6 cellular contexts compared by ENCODE assay signal in the genomic region with DNA sequence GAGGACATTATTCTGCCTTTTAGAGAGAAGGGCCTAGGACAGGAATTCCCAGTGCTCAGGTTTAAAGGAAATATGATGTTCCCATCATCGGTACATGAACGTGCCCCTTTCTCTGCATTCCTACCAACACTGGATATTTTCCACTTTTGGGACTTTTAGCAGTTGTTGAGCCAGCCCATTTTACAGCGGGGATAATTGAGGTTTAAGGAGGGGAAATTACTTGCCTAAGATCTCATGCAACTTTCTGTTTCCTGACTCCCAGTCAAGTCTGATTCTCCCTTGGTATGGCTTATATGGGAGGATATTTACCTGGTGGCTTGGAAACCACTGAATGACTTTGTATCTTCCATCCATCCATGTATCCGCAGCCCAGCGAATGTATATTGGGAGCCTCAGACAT. TPM values are rescaled to one million over a fixed set of nuclear protein-coding genes. Genes with fewer than 3 reads are reported as not detected.
"Had no signal": no experiment of that assay in that cellular context is flagged by ENCODE, and none has a peak within 500 bp of the region (broad histone marks: within the 10 kb centered on the region; RNA-seq: fewer than 3 reads in every experiment).

No MANE protein-coding gene starts in this region.

RNA-seq across cellular contexts. Expression of a gene that starts 3.1 kb away (rescaled TPM):
- total RNA-seq: activated CD4-positive, alpha-beta memory T cell treated with anti-CD3 and anti-CD28 coated beads for 36 hours; ascending aorta; gastrocnemius medialis; smooth muscle cell; tibial nerve had no signal
- polyA plus RNA-seq: keratinocyte had no signal
